Comparison of ENCODE assay signal across 2 cellular contexts in genomic region chr15:25852696-25853524, GRCh38.
A peak's percentile ranks its signal among the peaks of the same experiment; 100 is the strongest.
TF ChIP-seq lines count a peak whose summit lies in the region.

No MANE protein-coding gene starts in this region.

TF ChIP-seq in IMR-90, 13 proteins besides CTCF, POLR2A, EP300 and RAD21:
- no peak for TF ChIP-seq MAZ (IDR thresholded peaks at IDR 0.05; ENCODE audit: borderline replicate concordance, low read depth, low read length)
- no peak for TF ChIP-seq MAFK (IDR thresholded peaks at IDR 0.05; ENCODE audit: low read depth, low read length)
- TF ChIP-seq BHLHE40 (IDR thresholded peaks at IDR 0.05; ENCODE audit: low read depth, low read length) = no peak
- TF ChIP-seq MXI1 (IDR thresholded peaks at IDR 0.05; ENCODE audit: borderline replicate concordance, low read depth, low read length) = no peak
- TF ChIP-seq CHD1 (IDR thresholded peaks at IDR 0.05; ENCODE audit: low read depth, low read length) = no peak
- TF ChIP-seq SMC3 (IDR thresholded peaks at IDR 0.05; ENCODE audit: low read depth, low read length) = no peak
- TF ChIP-seq CEBPB (IDR thresholded peaks at IDR 0.05; ENCODE audit: low read depth, low read length) = peak; percentile 86
- no peak for TF ChIP-seq NFE2L2 (IDR thresholded peaks at IDR 0.05; ENCODE audit: low read depth, low read length)
- TF ChIP-seq FOS (IDR thresholded peaks at IDR 0.05; ENCODE audit: low read depth, low read length) = no peak

TF ChIP-seq in GM12878, 131 proteins besides CTCF, POLR2A, EP300 and RAD21:
- no peak for TF ChIP-seq SMAD1 (IDR thresholded peaks at IDR 0.05; ENCODE audit: low read depth, partially characterized antibody)
- no peak for TF ChIP-seq CEBPB (IDR thresholded peaks at IDR 0.05; ENCODE audit: borderline replicate concordance in 1 of 2, low read depth in 2 of 2, low read length in 2 of 2)
- no peak for TF ChIP-seq SREBF2 (IDR thresholded peaks at IDR 0.05; ENCODE audit: low read length)
- TF ChIP-seq SP1 (IDR thresholded peaks at IDR 0.05; ENCODE audit: low read depth, low read length) = no peak
- no peak for TF ChIP-seq SIN3A (IDR thresholded peaks at IDR 0.05; ENCODE audit: low read depth, low read length)
- no peak for TF ChIP-seq NR2F1 (conservative IDR thresholded peaks at IDR 0.05)
- TF ChIP-seq YY1 (IDR thresholded peaks at IDR 0.05; ENCODE audit: low read depth, low read length) = no peak
- TF ChIP-seq CREM (IDR thresholded peaks at IDR 0.05; ENCODE audit: low read depth) = no peak
- no peak for TF ChIP-seq SKIL (IDR thresholded peaks at IDR 0.05; ENCODE audit: low read depth, poor library complexity, severe bottlenecking)
- no peak for TF ChIP-seq LARP7 (IDR thresholded peaks at IDR 0.05)
- no peak for TF ChIP-seq ZNF687 (IDR thresholded peaks at IDR 0.05)
- TF ChIP-seq ETV6 (conservative IDR thresholded peaks at IDR 0.05 in 1 of 2, IDR thresholded peaks at IDR 0.05 in 1 of 2; ENCODE audit: borderline replicate concordance in 1 of 2, low read depth in 1 of 2) = no peak
- no peak for TF ChIP-seq EED (IDR thresholded peaks at IDR 0.05; ENCODE audit: low read depth)
- TF ChIP-seq EGR1 (IDR thresholded peaks at IDR 0.05; ENCODE audit: borderline replicate concordance in 1 of 2, low read depth in 2 of 2, low read length in 2 of 2) = no peak
- TF ChIP-seq SPI1 (IDR thresholded peaks at IDR 0.05; ENCODE audit: borderline replicate concordance, insufficient read depth, low read depth, low read length) = no peak
- no peak for TF ChIP-seq MEF2A (IDR thresholded peaks at IDR 0.05; ENCODE audit: insufficient read depth, low read depth, low read length)
- no peak for TF ChIP-seq BCL3 (IDR thresholded peaks at IDR 0.05; ENCODE audit: borderline replicate concordance, insufficient read depth, low read depth, low read length, poor library complexity, severe bottlenecking)
TF ChIP-seq in GM12878: peak in this region for 0.
